8 cellular contexts compared by ENCODE assay signal in the genomic region with DNA sequence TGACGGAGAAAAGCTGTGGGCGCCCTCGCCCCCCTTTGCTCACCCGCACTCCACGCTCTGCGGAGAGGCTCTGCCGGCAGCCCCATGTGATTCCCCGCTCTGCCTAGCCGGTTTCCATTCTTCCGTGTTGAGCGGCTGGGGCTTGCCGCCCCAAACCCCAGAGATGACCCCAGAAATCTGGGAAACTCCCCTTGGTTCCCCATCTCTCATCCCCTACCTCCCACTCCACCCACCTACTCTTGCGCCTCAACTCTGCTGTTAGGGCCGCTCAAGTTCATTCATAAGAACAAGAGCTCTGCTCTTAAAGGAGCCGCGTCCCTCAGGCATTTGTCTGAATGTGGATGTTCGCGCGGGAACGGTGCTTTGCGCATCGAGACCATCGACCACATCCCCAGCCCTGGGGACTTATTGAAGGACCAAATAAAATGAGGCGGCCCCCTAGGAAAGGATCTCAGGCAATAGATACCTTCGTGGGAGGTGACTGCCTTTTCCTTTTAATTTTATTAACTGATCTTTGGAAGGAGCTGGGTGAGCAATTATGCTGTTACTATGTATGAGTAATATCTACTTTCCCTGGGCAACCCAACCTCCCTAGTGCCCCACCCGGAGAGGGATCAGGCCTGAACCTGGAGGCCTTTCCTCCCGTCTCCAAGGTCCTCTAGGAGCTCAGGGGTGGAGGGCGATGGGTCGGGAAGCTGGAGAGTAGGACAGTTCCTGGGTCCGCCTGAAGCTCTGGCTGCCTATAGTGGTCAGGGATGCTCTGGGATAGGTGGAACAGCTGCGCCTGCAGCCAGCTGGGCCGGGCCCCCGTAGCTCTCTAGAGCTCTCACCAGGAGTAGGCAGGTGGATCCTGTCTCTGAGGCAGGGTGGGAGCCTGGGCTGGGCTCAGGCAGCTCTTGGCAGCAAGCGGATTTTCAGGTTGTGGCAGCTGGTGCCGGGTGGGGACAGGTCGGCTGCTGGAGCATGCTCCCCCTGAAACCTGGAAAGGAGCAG. TPM values are rescaled to one million over a fixed set of nuclear protein-coding genes. Genes with fewer than 3 reads are reported as not detected.
A peak's percentile ranks its signal among the peaks of the same experiment; 100 is the strongest.
DNase-seq lines count a peak whose midpoint lies in the region; ATAC-seq and TF ChIP-seq lines count a peak whose summit lies in the region.

No MANE protein-coding gene starts in this region.

- TF ChIP-seq CTCF in osteocyte (IDR thresholded peaks at IDR 0.05): no peak

- WGBS in urinary bladder: 7% methylated on average over 36 of the region's 36 CpGs

- peak overlapping the region in 10 of 11 experiments; percentile 57 to 84 (median 78); a peak in 20 of 22 replicates for H3K27ac ChIP-seq in BLaER1 treated with 17β-estradiol and CSF1 and Interleukin-3, amounts not matched to agents 10 nM and 100 nM
- H3K27ac ChIP-seq in urinary bladder (ENCODE audit: low read depth): no peak overlapping the region

- H3K9me3 ChIP-seq in BLaER1 treated with 17β-estradiol and CSF1 and Interleukin-3, amounts not matched to agents 10 nM and 100 nM (replicated peaks in 1 of 11): peaks cover 0 to 3% (median 0%) of the 10 kb centered on the region in 11 experiments; a peak in 6 of 22 replicates
- H3K9me3 ChIP-seq in NT2/D1 (ENCODE audit: insufficient read depth, low read length): no peaks in the 10 kb centered on the region

- no peaks in the 10 kb centered on the region for H3K9me3 Mint-ChIP-seq in activated T-cell treated with anti-CD3 and anti-CD28 coated beads, Interleukin-2, amount 50 U/mL, for 4 hours
- H3K9me3 Mint-ChIP-seq in osteocyte (ENCODE audit: unreplicated experiment): no peaks in the 10 kb centered on the region

- peak overlapping the region; percentile 59 to 87 (median 75) for H3K4me3 ChIP-seq in BLaER1 treated with 17β-estradiol and CSF1 and Interleukin-3, amounts not matched to agents 10 nM and 100 nM
- H3K4me3 ChIP-seq in NT2/D1 (ENCODE audit: insufficient read length, low read depth) (peak overlapping the region; percentile 79), urinary bladder (ENCODE audit: low read depth, low read length) (peak overlapping the region; percentile 35)

- H3K4me2 ChIP-seq in BLaER1 treated with 17β-estradiol and CSF1 and Interleukin-3, amounts not matched to agents 10 nM and 100 nM: peak overlapping the region; percentile 93 to 100 (median 98)

- H3K9ac ChIP-seq in BLaER1 treated with 17β-estradiol and CSF1 and Interleukin-3, amounts not matched to agents 10 nM and 100 nM: peak overlapping the region; percentile 73 to 91 (median 84)
- peak overlapping the region; percentile 89 for H3K9ac ChIP-seq in NT2/D1 (ENCODE audit: insufficient read length, low read depth)

- H3K4me1 Mint-ChIP-seq in activated T-cell treated with anti-CD3 and anti-CD28 coated beads, Interleukin-2, amount 50 U/mL, for 4 hours (ENCODE audit: low read depth): peaks cover 19% of the 10 kb centered on the region
- peaks cover 11% of the 10 kb centered on the region for H3K4me1 Mint-ChIP-seq in osteocyte (ENCODE audit: unreplicated experiment)

- DNase-seq in NT2/D1 (ENCODE audit: low read depth, low spot score): no peak
- peak; percentile 59 for DNase-seq in activated T-cell treated with anti-CD3 and anti-CD28 coated beads, Interleukin-2, amount 50 U/mL, for 4 hours
- peak; percentile 54 for DNase-seq in fibroblast of peridontal ligament (ENCODE audit: extremely low read depth)
- DNase-seq in osteocyte (ENCODE audit: extremely low spot score, unreplicated experiment): no peak

- no peaks in the 10 kb centered on the region for H3K27me3 ChIP-seq in BLaER1 treated with 17β-estradiol and CSF1 and Interleukin-3, amounts not matched to agents 10 nM and 100 nM
- H3K27me3 ChIP-seq in NT2/D1 (ENCODE audit: insufficient read depth, insufficient read length): peaks cover 40% of the 10 kb centered on the region

- peaks cover 23% of the 10 kb centered on the region for H3K36me3 Mint-ChIP-seq in activated T-cell treated with anti-CD3 and anti-CD28 coated beads, Interleukin-2, amount 50 U/mL, for 4 hours (ENCODE audit: insufficient read depth)
- H3K36me3 Mint-ChIP-seq in osteocyte (ENCODE audit: unreplicated experiment): no peaks in the 10 kb centered on the region

- H3K27ac Mint-ChIP-seq in osteocyte (ENCODE audit: unreplicated experiment): no peak overlapping the region

- H3K4me1 ChIP-seq in BLaER1 treated with 17β-estradiol and CSF1 and Interleukin-3, amounts not matched to agents 10 nM and 100 nM: peaks cover 43 to 91% (median 68%) of the 10 kb centered on the region in 10 experiments
- H3K4me1 ChIP-seq in NT2/D1 (ENCODE audit: insufficient read depth, insufficient read length) (peaks cover 19% of the 10 kb centered on the region), urinary bladder (ENCODE audit: insufficient read depth) (peaks cover 6% of the 10 kb centered on the region)

- H3K36me3 ChIP-seq in BLaER1 treated with 17β-estradiol and CSF1 and Interleukin-3, amounts not matched to agents 10 nM and 100 nM: peaks cover 0 to 36% (median 29%) of the 10 kb centered on the region in 11 experiments; a peak in 19 of 22 replicates
- H3K36me3 ChIP-seq in NT2/D1 (ENCODE audit: insufficient read depth, insufficient read length, low read length) (peaks cover 25% of the 10 kb centered on the region), urinary bladder (ENCODE audit: insufficient read depth) (no peaks in the 10 kb centered on the region)

- H4K20me1 ChIP-seq in BLaER1 treated with 17β-estradiol and CSF1 and Interleukin-3, amounts not matched to agents 10 nM and 100 nM: peaks cover 0 to 48% (median 19%) of the 10 kb centered on the region in 11 experiments; a peak in 15 of 22 replicates

- peak overlapping the region; percentile 93 for H3K4me3 Mint-ChIP-seq in activated T-cell treated with anti-CD3 and anti-CD28 coated beads, Interleukin-2, amount 50 U/mL, for 4 hours
- H3K4me3 Mint-ChIP-seq in osteocyte (ENCODE audit: unreplicated experiment): peak overlapping the region; percentile 84

- ATAC-seq in GM19372 (IDR thresholded peaks at IDR 0.05; ENCODE audit: low read depth, unreplicated experiment) (peak; percentile 33), HG03565 (IDR thresholded peaks at IDR 0.05; ENCODE audit: unreplicated experiment) (peak; percentile 24)
- peak; percentile 60 to 65 for ATAC-seq in activated T-cell treated with anti-CD3 and anti-CD28 coated beads, Interleukin-2, amount 50 U/mL, for 4 hours

- H3K27me3 Mint-ChIP-seq in activated T-cell treated with anti-CD3 and anti-CD28 coated beads, Interleukin-2, amount 50 U/mL, for 4 hours (ENCODE audit: low read depth): no peaks in the 10 kb centered on the region
- H3K27me3 Mint-ChIP-seq in osteocyte (ENCODE audit: unreplicated experiment): peaks cover under 1% of the 10 kb centered on the region

RNA-seq across cellular contexts. Expression of a gene that starts 0.9 kb away (rescaled TPM):
- total RNA-seq in activated T-cell treated with anti-CD3 and anti-CD28 coated beads, Interleukin-2, amount 50 U/mL, for 4 hours: 10 to 100 TPM; 31.0 to 35.6 (median 31.8) TPM
- total RNA-seq in osteocyte (0.60 and 0.81 TPM in 2 replicates), urinary bladder (0.95 TPM)
- polyA plus RNA-seq in urinary bladder: 3.5 TPM

RNA-seq across cellular contexts. Expression of a gene that starts 54.1 kb away (rescaled TPM):
- under 1 TPM; 0.08 to 0.38 (median 0.18) TPM for total RNA-seq in activated T-cell treated with anti-CD3 and anti-CD28 coated beads, Interleukin-2, amount 50 U/mL, for 4 hours
- total RNA-seq in osteocyte (0.21 TPM in 1 of 2 replicates, not detected in the other), urinary bladder (35.1 TPM)
- 5.5 TPM for polyA plus RNA-seq in urinary bladder

Comparison
In these comparisons a context has a peak if more than half of its experiments do, and no peak if none do; other contexts are left out.
1. DNase-seq: peak in activated T-cell treated with anti-CD3 and anti-CD28 coated beads, Interleukin-2, amount 50 U/mL, for 4 hours (single experiment) and fibroblast of peridontal ligament (single experiment); none in NT2/D1 (single experiment) and osteocyte (single experiment).
2. RNA of a gene that starts 0.9 kb away (total RNA-seq): 31.0 to 35.6 TPM in activated T-cell treated with anti-CD3 and anti-CD28 coated beads, Interleukin-2, amount 50 U/mL, for 4 hours; 0.95 TPM in urinary bladder (single experiment) and 0.60 to 0.81 TPM in osteocyte; every median in the first group is over 10 times any median in the second.
3. RNA of a gene that starts 54.1 kb away (total RNA-seq): 35.1 TPM in urinary bladder (single experiment); 0.21 TPM in osteocyte and 0.08 to 0.38 TPM in activated T-cell treated with anti-CD3 and anti-CD28 coated beads, Interleukin-2, amount 50 U/mL, for 4 hours; every median in the first group is over 10 times any median in the second.
4. Peak in every context shown above with its lines, with median percentiles within 50 percentile points of each other: H3K4me3 ChIP-seq and ATAC-seq.